In the genomic region with DNA sequence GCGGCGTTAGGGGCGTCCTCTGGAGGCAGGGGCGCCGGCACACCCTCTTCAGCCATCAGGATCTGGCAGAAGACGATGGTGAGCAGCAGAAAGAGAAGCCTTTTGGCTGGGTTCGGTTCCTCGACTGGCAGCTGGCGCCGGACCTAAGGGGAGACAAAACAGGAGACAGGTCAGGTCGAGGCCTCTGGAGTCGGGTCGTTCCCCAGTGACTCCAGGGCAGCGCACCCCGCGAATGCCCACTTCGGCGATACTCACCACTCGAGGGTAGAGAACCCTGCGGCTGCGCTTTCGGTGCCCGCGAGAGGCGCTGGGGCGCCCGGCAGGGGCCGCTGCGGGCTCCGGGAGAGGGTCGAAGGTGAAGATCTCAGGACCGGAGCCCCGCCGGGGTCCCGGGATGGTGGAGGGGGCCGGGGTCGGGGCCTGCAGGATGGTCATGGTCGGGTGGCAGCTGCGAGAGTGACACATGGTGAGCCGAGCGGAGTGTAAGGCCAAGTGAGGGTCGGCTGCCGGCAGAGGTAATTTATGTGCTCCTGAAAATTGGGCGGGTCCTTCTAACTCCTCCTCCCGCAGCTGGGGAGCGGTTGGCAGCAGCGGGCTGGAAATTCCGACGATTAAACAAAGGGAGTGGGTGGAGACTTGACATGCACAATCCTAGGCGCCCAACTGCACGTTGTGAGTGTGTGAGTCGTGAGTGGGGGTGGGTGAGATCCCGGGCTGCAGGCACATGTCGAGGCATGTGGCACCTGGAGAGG, we compare ENCODE assay signal across 1 cellular context.
TF ChIP-seq lines count a peak whose summit lies in the region.

A gene with protein sequence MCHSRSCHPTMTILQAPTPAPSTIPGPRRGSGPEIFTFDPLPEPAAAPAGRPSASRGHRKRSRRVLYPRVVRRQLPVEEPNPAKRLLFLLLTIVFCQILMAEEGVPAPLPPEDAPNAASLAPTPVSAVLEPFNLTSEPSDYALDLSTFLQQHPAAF (minus strand): TSS at position 494 of the 752 bp plus-strand sequence. CDS start 29 bp downstream, at position 465.

TF ChIP-seq in SK-N-SH treated with all-trans-retinoic acid at 6 μM for 48 hours, 23 proteins besides CTCF, POLR2A, EP300 and RAD21 (continued from another document):
- TF ChIP-seq TOX (CRISPR knock-in tag; IDR thresholded peaks at IDR 0.05; ENCODE audit: borderline replicate concordance) (no peak), PPARA (CRISPR knock-in tag; IDR thresholded peaks at IDR 0.05; ENCODE audit: borderline replicate concordance) (no peak), ZNF8 (CRISPR knock-in tag; IDR thresholded peaks at IDR 0.05) (no peak), ZNF565 (CRISPR knock-in tag; conservative IDR thresholded peaks at IDR 0.05; ENCODE audit: low read depth) (no peak)
- TF ChIP-seq, protein P1, sequence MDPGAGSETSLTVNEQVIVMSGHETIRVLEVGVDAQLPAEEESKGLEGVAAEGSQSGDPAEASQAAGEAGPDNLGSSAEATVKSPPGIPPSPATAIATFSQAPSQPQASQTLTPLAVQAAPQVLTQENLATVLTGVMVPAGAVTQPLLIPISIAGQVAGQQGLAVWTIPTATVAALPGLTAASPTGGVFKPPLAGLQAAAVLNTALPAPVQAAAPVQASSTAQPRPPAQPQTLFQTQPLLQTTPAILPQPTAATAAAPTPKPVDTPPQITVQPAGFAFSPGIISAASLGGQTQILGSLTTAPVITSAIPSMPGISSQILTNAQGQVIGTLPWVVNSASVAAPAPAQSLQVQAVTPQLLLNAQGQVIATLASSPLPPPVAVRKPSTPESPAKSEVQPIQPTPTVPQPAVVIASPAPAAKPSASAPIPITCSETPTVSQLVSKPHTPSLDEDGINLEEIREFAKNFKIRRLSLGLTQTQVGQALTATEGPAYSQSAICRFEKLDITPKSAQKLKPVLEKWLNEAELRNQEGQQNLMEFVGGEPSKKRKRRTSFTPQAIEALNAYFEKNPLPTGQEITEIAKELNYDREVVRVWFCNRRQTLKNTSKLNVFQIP (CRISPR knock-in tag; IDR thresholded peaks at IDR 0.05; ENCODE audit: borderline replicate concordance, low read depth) = no peak
